ENCODE assay signal across 15 cellular contexts in genomic region chr11:64932324-64932723, GRCh38. TPM values are rescaled to one million over a fixed set of nuclear protein-coding genes. Genes with fewer than 3 reads are reported as not detected.
A peak's percentile ranks its signal among the peaks of the same experiment; 100 is the strongest.
DNase-seq lines count a peak whose midpoint lies in the region; ATAC-seq, FAIRE-seq and TF ChIP-seq lines count a peak whose summit lies in the region.
"Had no signal": no experiment of that assay in that cellular context is flagged by ENCODE, and none has a peak within 500 bp of the region (broad histone marks: within the 10 kb centered on the region; RNA-seq: fewer than 3 reads in every experiment).

No MANE protein-coding gene starts in this region.

- H3K23me2 ChIP-seq in H1 (ENCODE audit: low read depth, low read length): peaks cover 2% of the 10 kb centered on the region; the same call in 1 of the 2 replicates

- H3K9me3 ChIP-seq in H1 (ENCODE audit: insufficient read depth in 2 of 2, low read depth in 1 of 2, low read length in 1 of 2): no peaks in the 10 kb centered on the region
- H3K9me3 ChIP-seq: BLaER1 had no signal

- no peak overlapping the region for H4K91ac ChIP-seq in H1 (replicated peaks; ENCODE audit: insufficient read length, low read length)

- no peak for TF ChIP-seq POLR2A in H1 (IDR thresholded peaks at IDR 0.05; ENCODE audit: control extremely low read depth in 1 of 2, low read depth in 2 of 2, low read length in 2 of 2)

- H3K79me2 ChIP-seq in H1 (ENCODE audit: control insufficient read depth in 1 of 2, insufficient read depth in 2 of 2, low read length in 2 of 2): no peaks in the 10 kb centered on the region

- H3K27me3 ChIP-seq in H1 (replicated peaks in 1 of 4; ENCODE audit: control insufficient read depth in 3 of 4, extremely low read depth in 1 of 4, insufficient read depth in 3 of 4, low read length in 3 of 4): no peaks in the 10 kb centered on the region; a peak in 1 of 7 replicates
- H3K27me3 ChIP-seq: BLaER1 had no signal

- no peak overlapping the region for H2AFZ ChIP-seq in H1 (ENCODE audit: low read length)

- peaks cover 1 to 14% (median 7%) of the 10 kb centered on the region in 4 experiments for H3K4me1 ChIP-seq in H1 (replicated peaks in 1 of 4; ENCODE audit: control insufficient read depth in 3 of 4, insufficient read depth in 4 of 4, low read length in 3 of 4)

- no peak overlapping the region for H3K18ac ChIP-seq in H1 (ENCODE audit: extremely low read depth, low read length)

- no peaks in the 10 kb centered on the region; a peak in 1 of 8 replicates for H3K36me3 ChIP-seq in H1 (ENCODE audit: control insufficient read depth in 2 of 4, insufficient read depth in 4 of 4, low read length in 3 of 4)

- H3K4me3 ChIP-seq in H1 (ENCODE audit: extremely low read depth in 1 of 4, insufficient read depth in 2 of 4, low read depth in 3 of 4, low read length in 4 of 4): no peak overlapping the region
- H3K4me3 ChIP-seq: BLaER1 had no signal

- no peak overlapping the region for H3K4ac ChIP-seq in H1 (replicated peaks; ENCODE audit: insufficient read length, low read depth, low read length)

- no peak for TF ChIP-seq CTCF in H1 (IDR thresholded peaks at IDR 0.05; ENCODE audit: control extremely low read depth in 1 of 3, insufficient read depth in 1 of 3, low read depth in 1 of 3, low read length in 3 of 3)

- TF ChIP-seq EP300 in H1 (IDR thresholded peaks at IDR 0.05; ENCODE audit: borderline replicate concordance in 1 of 2, low read depth in 2 of 2, low read length in 2 of 2): no peak

- no peaks in the 10 kb centered on the region for H3K79me1 ChIP-seq in H1 (ENCODE audit: low read depth, low read length)

- H2BK120ac ChIP-seq in H1 (replicated peaks; ENCODE audit: low read depth, low read length): no peak overlapping the region

- no peak overlapping the region for H4K8ac ChIP-seq in H1 (ENCODE audit: extremely low read depth, insufficient read depth, low read length)

- H3K14ac ChIP-seq in H1 (ENCODE audit: insufficient read length): no peak overlapping the region

- H3K56ac ChIP-seq in H1 (replicated peaks; ENCODE audit: insufficient read length, low read depth, low read length): no peak overlapping the region

- no peak overlapping the region for H2BK15ac ChIP-seq in H1 (ENCODE audit: low read length)

- POLR2A ChIA-PET in H1 (lab: Charles Lee; ENCODE audit: partially characterized antibody): no interaction called here

- ATAC-seq in GM18873 (IDR thresholded peaks at IDR 0.05; ENCODE audit: low FRiP score, unreplicated experiment): no peak
- ATAC-seq: HCT116 had no signal

- no peak overlapping the region for H2BK20ac ChIP-seq in H1 (ENCODE audit: low read length)

- CTCF ChIA-PET in H1 (lab: Charles Lee; ENCODE audit: partially characterized antibody): interaction anchor here (1.2 kb wide), 1 partner anchor 79 kb away, joined by 3 read pairs; no protein-coding TSS in a partner anchor

- 81% methylated on average over 5 of the region's 5 CpGs; no CpG with 5 or more reads in 1 of the 2 experiments for WGBS in H1 (ENCODE audit: extremely low coverage in 1 of 2, insufficient coverage in 1 of 2, insufficient read length in 1 of 2, insufficient replicate concordance in 2 of 2, low coverage in 1 of 2, low lambda C conversion rate in 2 of 2, missing lambda C conversion rate in 1 of 2), 2 experiments

- no peak overlapping the region for H2BK5ac ChIP-seq in H1 (ENCODE audit: low read depth, low read length)

- no peak overlapping the region for H3K9ac ChIP-seq in H1 (replicated peaks in 1 of 4; ENCODE audit: extremely low read depth in 1 of 4, low read depth in 3 of 4, low read length in 3 of 4)
- H3K9ac ChIP-seq: BLaER1 had no signal

- no peak overlapping the region for H2AK5ac ChIP-seq in H1 (ENCODE audit: low read depth, low read length)

- H3K23ac ChIP-seq in H1 (ENCODE audit: insufficient read length): no peak overlapping the region

- no peak overlapping the region for H3K4me2 ChIP-seq in H1 (ENCODE audit: insufficient read depth in 1 of 2, low read depth in 2 of 2, low read length in 2 of 2)
- H3K4me2 ChIP-seq: BLaER1 had no signal

- peak; percentile 28 for DNase-seq in activated effector memory CD4-positive, alpha-beta T cell treated with anti-CD3 and anti-CD28 coated beads, Interleukin-2, amount 50 U/mL, for 16 hours
- DNase-seq in activated effector memory CD4-positive, alpha-beta T cell treated with Interleukin-2 at 50 U/mL for 16 hours: no peak
- DNase-seq in H1 (ENCODE audit: low read depth in 1 of 2, low spot score in 2 of 2): no peak
- no peak for DNase-seq in substantia nigra (lab: John Stamatoyannopoulos, UW)
- DNase-seq in urothelium cell line (ENCODE audit: low spot score): no peak
- DNase-seq: AML-193, DMS53, GF-D8 had no signal

- peaks cover 0 to 4% of the 10 kb centered on the region in 2 experiments for H4K20me1 ChIP-seq in H1 (replicated peaks in 1 of 2; ENCODE audit: control insufficient read depth in 1 of 2, insufficient read depth in 2 of 2, low read length in 2 of 2)
- H4K20me1 ChIP-seq: BLaER1 had no signal

- no peak overlapping the region for H4K5ac ChIP-seq in H1 (ENCODE audit: insufficient read length, low read depth, low read length)

- no peak overlapping the region for H2BK12ac ChIP-seq in H1 (ENCODE audit: low read depth, low read length)

- no peak for TF ChIP-seq RAD21 in H1 (IDR thresholded peaks at IDR 0.05 in 1 of 2, conservative IDR thresholded peaks at IDR 0.05 in 1 of 2; ENCODE audit: low read depth in 2 of 2, low read length in 2 of 2)

- H3K27ac ChIP-seq in H1 (ENCODE audit: low read depth, low read length) (no peak overlapping the region), substantia nigra (ENCODE audit: low read depth, low read length, poor library complexity, severe bottlenecking) (peak overlapping the region; percentile 61)
- H3K27ac ChIP-seq: 22Rv1, BLaER1 had no signal

- FAIRE-seq in H1 (lab: Jason Lieb, UNC): no peak
- FAIRE-seq in urothelium cell line (lab: Jason Lieb, UNC): no peak
- FAIRE-seq: H54, HTR-8/SVneo had no signal

TF ChIP-seq in H1, 55 proteins besides CTCF, POLR2A, EP300 and RAD21 (continues in another document):
- no peak for TF ChIP-seq TAF7 (optimal IDR thresholded peaks at IDR 0.05; ENCODE audit: borderline replicate concordance, low read depth, low read length)
- TF ChIP-seq KDM1A (IDR thresholded peaks at IDR 0.05; ENCODE audit: borderline replicate concordance, low read length): 0 out of 2 replicates have a peak, but pooled peaks have one; percentile 50
- no peak for TF ChIP-seq SUZ12 (IDR thresholded peaks at IDR 0.05; ENCODE audit: low read length)
- TF ChIP-seq NRF1 (IDR thresholded peaks at IDR 0.05; ENCODE audit: low read depth, low read length): no peak

RNA-seq across cellular contexts. Expression of gene GPHA2, which starts 3.4 kb away (rescaled TPM):
- total RNA-seq in H1 (2021; fragmentation: NEBNext Ultra II Directional; extraction: Animal tissue kit (Norgen Biotek cat#: 25700)): 0.97 and 1.5 TPM in 2 replicates
- polyA plus RNA-seq in H1 (2011; rRNA removed): 4.4 and 5.4 TPM in 2 replicates
- 3.3 TPM for polyA plus RNA-seq in H1 (2011; cell fraction: cytosol; rRNA removed)
- 2.4 TPM for polyA plus RNA-seq in H1 (2011; cell fraction: nucleus; rRNA removed)
- 1.0 to 2.8 TPM (median 1.6 TPM) in 4 replicates for polyA plus RNA-seq in H1 (2012, experiment 1 of 2)
- polyA plus RNA-seq in H1 (2012, experiment 2 of 2): 3.1 TPM
- 2.5 TPM for polyA plus RNA-seq in H1 (2013, experiment 1 of 2)
- 2.7 TPM for polyA plus RNA-seq in H1 (2013, experiment 2 of 2)
- 1.4 TPM in 1 of 2 replicates, not detected in the other for polyA minus RNA-seq in H1 (2011; rRNA and poly(A)+ RNA removed)
- not detected for polyA minus RNA-seq in H1 (2011; cell fraction: cytosol; rRNA and poly(A)+ RNA removed)
- polyA minus RNA-seq in H1 (2011; cell fraction: nucleus; rRNA and poly(A)+ RNA removed): not detected
- total RNA-seq: A673 had no signal

RNA-seq across cellular contexts. Expression of gene PPP2R5B, which starts 7.8 kb away (rescaled TPM):
- 5.1 and 5.8 TPM in 2 replicates for total RNA-seq in H1 (2021; fragmentation: NEBNext Ultra II Directional; extraction: Animal tissue kit (Norgen Biotek cat#: 25700))
- 4.9 and 6.3 TPM in 2 replicates for polyA plus RNA-seq in H1 (2011; rRNA removed)
- 5.2 TPM for polyA plus RNA-seq in H1 (2011; cell fraction: cytosol; rRNA removed)
- 13.4 TPM for polyA plus RNA-seq in H1 (2011; cell fraction: nucleus; rRNA removed)
- 4.7 to 4.8 TPM (median 4.7 TPM) in 4 replicates for polyA plus RNA-seq in H1 (2012, experiment 1 of 2)
- 5.9 TPM for polyA plus RNA-seq in H1 (2012, experiment 2 of 2)
- polyA plus RNA-seq in H1 (2013, experiment 1 of 2): 3.7 TPM
- 3.8 TPM for polyA plus RNA-seq in H1 (2013, experiment 2 of 2)
- 2.3 and 2.8 TPM in 2 replicates for polyA minus RNA-seq in H1 (2011; rRNA and poly(A)+ RNA removed)
- 2.5 TPM for polyA minus RNA-seq in H1 (2011; cell fraction: cytosol; rRNA and poly(A)+ RNA removed)
- polyA minus RNA-seq in H1 (2011; cell fraction: nucleus; rRNA and poly(A)+ RNA removed): 4.9 TPM

RNA-seq across cellular contexts. Expression of gene ATG2A, which starts 15.3 kb away (rescaled TPM):
- total RNA-seq in H1 (2021; fragmentation: NEBNext Ultra II Directional; extraction: Animal tissue kit (Norgen Biotek cat#: 25700)): 20.9 and 22.1 TPM in 2 replicates
- polyA plus RNA-seq in H1 (2011; rRNA removed): 12.1 and 19.8 TPM in 2 replicates
- 7.3 TPM for polyA plus RNA-seq in H1 (2011; cell fraction: cytosol; rRNA removed)
- polyA plus RNA-seq in H1 (2011; cell fraction: nucleus; rRNA removed): 29.8 TPM
- polyA plus RNA-seq in H1 (2012, experiment 1 of 2): 13.2 to 19.6 TPM (median 18.1 TPM) in 4 replicates
- polyA plus RNA-seq in H1 (2012, experiment 2 of 2): 14.9 TPM
- polyA plus RNA-seq in H1 (2013, experiment 1 of 2): 7.1 TPM
- polyA plus RNA-seq in H1 (2013, experiment 2 of 2): 7.1 TPM
- polyA minus RNA-seq in H1 (2011; rRNA and poly(A)+ RNA removed): 8.1 and 8.8 TPM in 2 replicates
- 18.1 TPM for polyA minus RNA-seq in H1 (2011; cell fraction: cytosol; rRNA and poly(A)+ RNA removed)
- polyA minus RNA-seq in H1 (2011; cell fraction: nucleus; rRNA and poly(A)+ RNA removed): 24.5 TPM

RNA-seq across cellular contexts. Expression of gene MAJIN, which starts 39.6 kb away (rescaled TPM):
- not detected in 2 replicates for total RNA-seq in H1 (2021; fragmentation: NEBNext Ultra II Directional; extraction: Animal tissue kit (Norgen Biotek cat#: 25700))
- not detected in 2 replicates for polyA plus RNA-seq in H1 (2011; rRNA removed)
- not detected for polyA plus RNA-seq in H1 (2011; cell fraction: cytosol; rRNA removed)
- not detected for polyA plus RNA-seq in H1 (2011; cell fraction: nucleus; rRNA removed)
- not detected in 4 replicates for polyA plus RNA-seq in H1 (2012, experiment 1 of 2)
- polyA plus RNA-seq in H1 (2012, experiment 2 of 2): not detected
- not detected for polyA plus RNA-seq in H1 (2013, experiment 1 of 2)
- polyA plus RNA-seq in H1 (2013, experiment 2 of 2): not detected
- not detected in 2 replicates for polyA minus RNA-seq in H1 (2011; rRNA and poly(A)+ RNA removed)
- not detected for polyA minus RNA-seq in H1 (2011; cell fraction: cytosol; rRNA and poly(A)+ RNA removed)
- polyA minus RNA-seq in H1 (2011; cell fraction: nucleus; rRNA and poly(A)+ RNA removed): not detected
- total RNA-seq: A673 had no signal

RNA-seq across cellular contexts. Expression of gene EHD1, which starts 53.9 kb away (rescaled TPM):
- total RNA-seq in H1 (2021; fragmentation: NEBNext Ultra II Directional; extraction: Animal tissue kit (Norgen Biotek cat#: 25700)): 36.9 and 42.9 TPM in 2 replicates
- 31.5 and 54.0 TPM in 2 replicates for polyA plus RNA-seq in H1 (2011; rRNA removed)
- polyA plus RNA-seq in H1 (2011; cell fraction: cytosol; rRNA removed): 33.1 TPM
- 38.0 TPM for polyA plus RNA-seq in H1 (2011; cell fraction: nucleus; rRNA removed)
- 22.9 to 33.8 TPM (median 30.9 TPM) in 4 replicates for polyA plus RNA-seq in H1 (2012, experiment 1 of 2)
- 28.9 TPM for polyA plus RNA-seq in H1 (2012, experiment 2 of 2)
- polyA plus RNA-seq in H1 (2013, experiment 1 of 2): 19.7 TPM
- polyA plus RNA-seq in H1 (2013, experiment 2 of 2): 17.7 TPM
- polyA minus RNA-seq in H1 (2011; rRNA and poly(A)+ RNA removed): 24.7 and 48.1 TPM in 2 replicates
- 28.1 TPM for polyA minus RNA-seq in H1 (2011; cell fraction: cytosol; rRNA and poly(A)+ RNA removed)
- 22.0 TPM for polyA minus RNA-seq in H1 (2011; cell fraction: nucleus; rRNA and poly(A)+ RNA removed)
